In the genomic region with DNA sequence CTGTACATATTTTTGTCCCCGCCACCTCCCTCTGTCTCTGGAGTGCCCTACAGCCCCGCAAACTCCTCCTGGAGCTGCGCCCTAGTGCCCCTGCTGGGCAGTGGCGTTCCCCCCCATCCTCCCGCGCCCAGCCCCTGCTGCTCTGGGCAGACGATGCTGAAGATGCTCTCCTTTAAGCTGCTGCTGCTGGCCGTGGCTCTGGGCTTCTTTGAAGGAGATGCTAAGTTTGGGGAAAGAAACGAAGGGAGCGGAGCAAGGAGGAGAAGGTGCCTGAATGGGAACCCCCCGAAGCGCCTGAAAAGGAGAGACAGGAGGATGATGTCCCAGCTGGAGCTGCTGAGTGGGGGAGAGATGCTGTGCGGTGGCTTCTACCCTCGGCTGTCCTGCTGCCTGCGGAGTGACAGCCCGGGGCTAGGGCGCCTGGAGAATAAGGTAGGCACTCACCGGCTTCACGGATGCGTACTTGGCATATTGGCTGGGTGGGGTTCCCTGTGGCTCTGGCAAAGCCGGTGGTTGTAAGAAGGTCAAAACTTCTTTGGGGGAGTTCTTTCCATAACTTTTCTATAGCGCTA, we compare ENCODE assay signal across 8 cellular contexts. TPM values are rescaled to one million over a fixed set of nuclear protein-coding genes. Genes with fewer than 3 reads are reported as not detected.
DNase-seq lines count a peak whose midpoint lies in the region; ATAC-seq, FAIRE-seq and TF ChIP-seq lines count a peak whose summit lies in the region.

No MANE protein-coding gene starts in this region.

- no peak overlapping the region for H4K8ac ChIP-seq in H1 (ENCODE audit: extremely low read depth, insufficient read depth, low read length)

- no peak for TF ChIP-seq RAD21 in H1 (IDR thresholded peaks at IDR 0.05 in 1 of 2, conservative IDR thresholded peaks at IDR 0.05 in 1 of 2; ENCODE audit: low read depth in 2 of 2, low read length in 2 of 2)

- no peak overlapping the region for H2BK12ac ChIP-seq in H1 (ENCODE audit: low read depth, low read length)

- H3K27me3 Mint-ChIP-seq in activated naive CD4-positive, alpha-beta T cell treated with anti-CD3 and anti-CD28 coated beads, Interleukin-2, amount 10 ng/mL, durations not matched to agents 7 days and 5 days = peaks cover 40% of the 10 kb centered on the region
- peaks cover 46 to 61% (median 60%) of the 10 kb centered on the region in 5 donors for H3K27me3 Mint-ChIP-seq in naive thymus-derived CD4-positive, alpha-beta T cell

- H3K36me3 ChIP-seq in NT2/D1 (ENCODE audit: insufficient read depth, insufficient read length, low read length) (no peaks in the 10 kb centered on the region), H1 (ENCODE audit: control insufficient read depth in 2 of 4, insufficient read depth in 4 of 4, low read length in 3 of 4) (no peaks in the 10 kb centered on the region)
- H3K36me3 ChIP-seq in naive thymus-derived CD4-positive, alpha-beta T cell (ENCODE audit: control insufficient read depth in 2 of 3, insufficient read depth in 3 of 3, low read length in 3 of 3) = no peaks in the 10 kb centered on the region

- H3K4me1 ChIP-seq in NT2/D1 (ENCODE audit: insufficient read depth, insufficient read length) = no peaks in the 10 kb centered on the region
- peaks cover 4 to 27% (median 12%) of the 10 kb centered on the region in 4 experiments; a peak in 6 of 7 replicates for H3K4me1 ChIP-seq in H1 (replicated peaks in 1 of 4; ENCODE audit: control insufficient read depth in 3 of 4, insufficient read depth in 4 of 4, low read length in 3 of 4)
- no peaks in the 10 kb centered on the region for H3K4me1 ChIP-seq in naive thymus-derived CD4-positive, alpha-beta T cell (ENCODE audit: control insufficient read depth in 2 of 2, insufficient read depth in 2 of 2, low read length in 2 of 2)

- no peaks in the 10 kb centered on the region for H3K9me3 Mint-ChIP-seq in activated naive CD4-positive, alpha-beta T cell treated with anti-CD3 and anti-CD28 coated beads, Interleukin-2, amount 10 ng/mL, durations not matched to agents 7 days and 5 days
- H3K9me3 Mint-ChIP-seq in naive thymus-derived CD4-positive, alpha-beta T cell = peaks cover 0 to 1% (median 0%) of the 10 kb centered on the region in 11 donors

- no peak overlapping the region for H4K91ac ChIP-seq in H1 (replicated peaks; ENCODE audit: insufficient read length, low read length)

- H2BK15ac ChIP-seq in H1 (ENCODE audit: low read length) = no peak overlapping the region

- H3K9me3 ChIP-seq in NT2/D1 (ENCODE audit: insufficient read depth, low read length) (no peaks in the 10 kb centered on the region), H1 (ENCODE audit: insufficient read depth in 2 of 2, low read depth in 1 of 2, low read length in 1 of 2) (no peaks in the 10 kb centered on the region)
- no peaks in the 10 kb centered on the region for H3K9me3 ChIP-seq in naive thymus-derived CD4-positive, alpha-beta T cell (ENCODE audit: control insufficient read depth in 2 of 3, low read length in 3 of 3)

- no peak overlapping the region for H4K5ac ChIP-seq in H1 (ENCODE audit: insufficient read length, low read depth, low read length)

- no peak overlapping the region for H3K14ac ChIP-seq in H1 (ENCODE audit: insufficient read length)

- no peak overlapping the region for H2BK5ac ChIP-seq in H1 (ENCODE audit: low read depth, low read length)

- H3K23me2 ChIP-seq in H1 (ENCODE audit: low read depth, low read length) = peaks cover 7% of the 10 kb centered on the region; the same call in 1 of the 2 replicates

- no peak for FAIRE-seq in H1 (lab: Jason Lieb, UNC)

- H3K4ac ChIP-seq in H1 (replicated peaks; ENCODE audit: insufficient read length, low read depth, low read length) = no peak overlapping the region

- TF ChIP-seq EP300 in H1 (IDR thresholded peaks at IDR 0.05; ENCODE audit: borderline replicate concordance in 1 of 2, low read depth in 2 of 2, low read length in 2 of 2) = no peak

- H2AFZ ChIP-seq in H1 (ENCODE audit: low read length) = no peak overlapping the region

- no peak overlapping the region for H3K23ac ChIP-seq in H1 (ENCODE audit: insufficient read length)

- H3K27ac ChIP-seq in H1 (ENCODE audit: low read depth, low read length) = no peak overlapping the region
- H3K27ac ChIP-seq in naive thymus-derived CD4-positive, alpha-beta T cell (ENCODE audit: low read depth, low read length) = no peak overlapping the region

- TF ChIP-seq POLR2A in H1 (IDR thresholded peaks at IDR 0.05; ENCODE audit: control extremely low read depth in 1 of 2, low read depth in 2 of 2, low read length in 2 of 2) = no peak

- H3K18ac ChIP-seq in H1 (ENCODE audit: extremely low read depth, low read length) = no peak overlapping the region; the same call in 1 of the 2 replicates

- 6% methylated on average over 20 of the region's 22 CpGs; no CpG with 5 or more reads in 1 of the 2 experiments for WGBS in H1 (ENCODE audit: extremely low coverage in 1 of 2, insufficient coverage in 1 of 2, insufficient read length in 1 of 2, insufficient replicate concordance in 2 of 2, low coverage in 1 of 2, low lambda C conversion rate in 2 of 2, missing lambda C conversion rate in 1 of 2), 2 experiments

- no peak for TF ChIP-seq CTCF in H1 (IDR thresholded peaks at IDR 0.05; ENCODE audit: control extremely low read depth in 1 of 3, insufficient read depth in 1 of 3, low read depth in 1 of 3, low read length in 3 of 3)

- ATAC-seq in naive thymus-derived CD4-positive, alpha-beta T cell = no peak
- no peak for ATAC-seq in GM19463 (IDR thresholded peaks at IDR 0.05; ENCODE audit: unreplicated experiment)

- H3K36me3 Mint-ChIP-seq in activated naive CD4-positive, alpha-beta T cell treated with anti-CD3 and anti-CD28 coated beads, Interleukin-2, amount 10 ng/mL, durations not matched to agents 7 days and 5 days = no peaks in the 10 kb centered on the region
- H3K36me3 Mint-ChIP-seq in naive thymus-derived CD4-positive, alpha-beta T cell = no peaks in the 10 kb centered on the region

- no peak overlapping the region for H2BK120ac ChIP-seq in H1 (replicated peaks; ENCODE audit: low read depth, low read length)

- H3K27me3 ChIP-seq in NT2/D1 (ENCODE audit: insufficient read depth, insufficient read length) = peaks cover 42% of the 10 kb centered on the region
- peaks cover 25 to 52% (median 49%) of the 10 kb centered on the region in 4 experiments for H3K27me3 ChIP-seq in H1 (replicated peaks in 1 of 4; ENCODE audit: control insufficient read depth in 3 of 4, extremely low read depth in 1 of 4, insufficient read depth in 3 of 4, low read length in 3 of 4)
- H3K27me3 ChIP-seq in naive thymus-derived CD4-positive, alpha-beta T cell (ENCODE audit: control insufficient read depth in 2 of 2, insufficient read depth in 2 of 2, low read length in 2 of 2) = peaks cover 0 to 11% of the 10 kb centered on the region in 2 donors

- H4K20me1 ChIP-seq in H1 (replicated peaks in 1 of 2; ENCODE audit: control insufficient read depth in 1 of 2, insufficient read depth in 2 of 2, low read length in 2 of 2) = peaks cover 3 to 9% of the 10 kb centered on the region in 2 experiments

- POLR2A ChIA-PET in H1 (lab: Charles Lee; ENCODE audit: partially characterized antibody) = no interaction called here
- POLR2A ChIA-PET in naive thymus-derived CD4-positive, alpha-beta T cell (lab: Charles Lee) = no interaction called here

- H3K79me1 ChIP-seq in H1 (ENCODE audit: low read depth, low read length) = no peaks in the 10 kb centered on the region

- H3K4me3 ChIP-seq in NT2/D1 (ENCODE audit: insufficient read length, low read depth) (peak overlapping the region; percentile 54), H1 (ENCODE audit: extremely low read depth in 1 of 4, insufficient read depth in 2 of 4, low read depth in 3 of 4, low read length in 4 of 4) (peak overlapping the region; percentile 35 to 68 (median 52))
- H3K4me3 ChIP-seq in naive thymus-derived CD4-positive, alpha-beta T cell (ENCODE audit: low read length) = no peak overlapping the region

- H3K56ac ChIP-seq in H1 (replicated peaks; ENCODE audit: insufficient read length, low read depth, low read length) = no peak overlapping the region

- no peak overlapping the region for H2BK20ac ChIP-seq in H1 (ENCODE audit: low read length)

- peak; percentile 23 for DNase-seq in activated naive CD4-positive, alpha-beta T cell treated with anti-CD3 and anti-CD28 coated beads, Interleukin-2, amount 10 ng/mL, durations not matched to agents 7 days and 5 days
- DNase-seq in activated naive CD4-positive, alpha-beta T cell (lab: John Stamatoyannopoulos, UW) = no peak
- DNase-seq in NT2/D1 (ENCODE audit: low read depth, low spot score) (no peak), H1 (ENCODE audit: low read depth in 1 of 2, low spot score in 2 of 2) (peak in 1 of 2 experiments; percentile 55), SKM-1 (lab: John Stamatoyannopoulos, UW; ENCODE audit: unreplicated experiment) (no peak)
- DNase-seq in naive thymus-derived CD4-positive, alpha-beta T cell = peak in 1 of 9 donors; percentile 22
- no peak for DNase-seq in stimulated activated naive CD4-positive, alpha-beta T cell (lab: John Stamatoyannopoulos, UW)

- intact Hi-C loops in naive thymus-derived CD4-positive, alpha-beta T cell (cut with micrococcal nuclease) = loop anchor here in 1 of 2 donors (10.0 kb wide), 1 partner anchor 418 kb away; no protein-coding TSS in a partner anchor

- H3K4me3 Mint-ChIP-seq in activated naive CD4-positive, alpha-beta T cell treated with anti-CD3 and anti-CD28 coated beads, Interleukin-2, amount 10 ng/mL, durations not matched to agents 7 days and 5 days = peak overlapping the region; percentile 80
- H3K4me3 Mint-ChIP-seq in naive thymus-derived CD4-positive, alpha-beta T cell = peak overlapping the region; percentile 78 to 91 (median 86)

- peaks cover 24% of the 10 kb centered on the region for H3K4me1 Mint-ChIP-seq in activated naive CD4-positive, alpha-beta T cell treated with anti-CD3 and anti-CD28 coated beads, Interleukin-2, amount 10 ng/mL, durations not matched to agents 7 days and 5 days
- H3K4me1 Mint-ChIP-seq in naive thymus-derived CD4-positive, alpha-beta T cell = peaks cover 10 to 27% (median 23%) of the 10 kb centered on the region in 7 donors

- H3K4me2 ChIP-seq in H1 (ENCODE audit: insufficient read depth in 1 of 2, low read depth in 2 of 2, low read length in 2 of 2) = peak overlapping the region; percentile 88 to 98

- no peak overlapping the region for H3K27ac Mint-ChIP-seq in activated naive CD4-positive, alpha-beta T cell treated with anti-CD3 and anti-CD28 coated beads, Interleukin-2, amount 10 ng/mL, durations not matched to agents 7 days and 5 days
- H3K27ac Mint-ChIP-seq in naive thymus-derived CD4-positive, alpha-beta T cell = no peak overlapping the region

- no peaks in the 10 kb centered on the region for H3K79me2 ChIP-seq in H1 (ENCODE audit: control insufficient read depth in 1 of 2, insufficient read depth in 2 of 2, low read length in 2 of 2)

- CTCF ChIA-PET in activated naive CD4-positive, alpha-beta T cell treated with anti-CD3 and anti-CD28 coated beads, Interleukin-2, amount 10 ng/mL, durations not matched to agents 7 days and 5 days (lab: Charles Lee) = interaction anchor here (0.7 kb wide), 1 partner anchor 16 kb away, joined by 3 read pairs; no protein-coding TSS in a partner anchor
- CTCF ChIA-PET in H1 (lab: Charles Lee; ENCODE audit: partially characterized antibody) = interaction anchor here (0.6 kb wide), 1 partner anchor 40 kb away, joined by 3 read pairs; no protein-coding TSS in a partner anchor
- CTCF ChIA-PET in naive thymus-derived CD4-positive, alpha-beta T cell (lab: Charles Lee) = no interaction called here

- peak overlapping the region; percentile 3 for H3K9ac ChIP-seq in NT2/D1 (ENCODE audit: insufficient read length, low read depth)
- no peak overlapping the region; a peak in 1 of 7 replicates for H3K9ac ChIP-seq in H1 (replicated peaks in 1 of 4; ENCODE audit: extremely low read depth in 1 of 4, low read depth in 3 of 4, low read length in 3 of 4)

- H2AK5ac ChIP-seq in H1 (ENCODE audit: low read depth, low read length) = no peak overlapping the region

RNA-seq across cellular contexts. Expression of gene HHIP, which starts 0.7 kb away (rescaled TPM):
- total RNA-seq in H1 (2021; fragmentation: NEBNext Ultra II Directional; extraction: Animal tissue kit (Norgen Biotek cat#: 25700)) = 0.84 and 1.3 TPM in 2 replicates
- polyA plus RNA-seq in H1 (2011; rRNA removed) = 0.05 and 0.28 TPM in 2 replicates
- polyA plus RNA-seq in H1 (2011; cell fraction: cytosol; rRNA removed) = 0.40 TPM
- polyA plus RNA-seq in H1 (2011; cell fraction: nucleus; rRNA removed) = 0.19 TPM
- polyA plus RNA-seq in H1 (2012, experiment 1 of 2) = 0.16 to 0.47 TPM (median 0.21 TPM) in 4 replicates
- 0.14 TPM for polyA plus RNA-seq in H1 (2012, experiment 2 of 2)
- 0.22 TPM for polyA plus RNA-seq in H1 (2013, experiment 1 of 2)
- 0.15 TPM for polyA plus RNA-seq in H1 (2013, experiment 2 of 2)
- polyA minus RNA-seq in H1 (2011; rRNA and poly(A)+ RNA removed) = under 0.01 and 0.10 TPM in 2 replicates
- not detected for polyA minus RNA-seq in H1 (2011; cell fraction: cytosol; rRNA and poly(A)+ RNA removed)
- polyA minus RNA-seq in H1 (2011; cell fraction: nucleus; rRNA and poly(A)+ RNA removed) = 0.50 TPM
- total RNA-seq in naive thymus-derived CD4-positive, alpha-beta T cell = under 1 TPM in 1 of 5 experiments, not detected in 4; 0.19 TPM
- not detected for polyA plus RNA-seq in naive thymus-derived CD4-positive, alpha-beta T cell
